9 cellular contexts compared by ENCODE assay signal in genomic region chr16:720990-721764, GRCh38. TPM values are rescaled to one million over a fixed set of nuclear protein-coding genes. Genes with fewer than 3 reads are reported as not detected.
DNase-seq lines count a peak whose midpoint lies in the region; ATAC-seq, FAIRE-seq and TF ChIP-seq lines count a peak whose summit lies in the region.
"Had no signal": no experiment of that assay in that cellular context is flagged by ENCODE, and none has a peak within 500 bp of the region (broad histone marks: within the 10 kb centered on the region; RNA-seq: fewer than 3 reads in every experiment).

TSS of gene ANTKMT (plus strand) at chr16:721146. CDS start at chr16:721275, 129 bp downstream.

- ATAC-seq in HG03432 (IDR thresholded peaks at IDR 0.05; ENCODE audit: unreplicated experiment) = peak; percentile 62

- H3K4me3 ChIP-seq in effector memory CD4-positive, alpha-beta T cell (ENCODE audit: insufficient read depth, low read depth, low read length, poor library complexity, severe bottlenecking) = peak within 1 kb of the TSS; percentile 56

- DNase-seq in CD14-positive monocyte (ENCODE audit: low spot score) = no peak
- peak; percentile 99 for DNase-seq in GM19239 (ENCODE audit: insufficient read length, low spot score)
- peak; percentile 70 for DNase-seq in NCI-H774 (lab: John Stamatoyannopoulos, UW)
- peak; percentile 92 for DNase-seq in activated CD8-positive, alpha-beta memory T cell treated with anti-CD3 and anti-CD28 coated beads for 24 hours
- DNase-seq in effector memory CD4-positive, alpha-beta T cell = peak; percentile 56 to 67 (median 58)
- peak; percentile 70 to 73 for DNase-seq in lung microvascular endothelial cell (ENCODE audit: low read depth in 2 of 2)
- peak; percentile 56 for DNase-seq in stimulated activated CD8-positive, alpha-beta memory T cell treated with anti-CD3 and anti-CD28 coated beads, Interleukin-12 subunit alpha, Interleukin-12 subunit beta, amount 100 ng/mL, for 24 hours (ENCODE audit: extremely low read depth)

- peaks cover 14% of the 10 kb centered on the region for H3K4me1 Mint-ChIP-seq in CD14-positive monocyte

- peak within 1 kb of the TSS; percentile 79 to 87 for H3K4me3 Mint-ChIP-seq in CD14-positive monocyte

- no peaks in the 10 kb centered on the region for H3K36me3 ChIP-seq in effector memory CD4-positive, alpha-beta T cell (ENCODE audit: control insufficient read depth, insufficient read depth, low read length)

- peaks cover 0 to 3% (median 0%) of the 10 kb centered on the region in 7 donors for H3K9me3 Mint-ChIP-seq in CD14-positive monocyte

- FAIRE-seq in GM19239 (lab: Jason Lieb, UNC) = peak; percentile 93
- FAIRE-seq: endometrium had no signal

- H3K27me3 Mint-ChIP-seq in CD14-positive monocyte (ENCODE audit: low read depth in 3 of 3) = peaks cover 41 to 56% (median 41%) of the 10 kb centered on the region in 3 donors

- H3K36me3 Mint-ChIP-seq in CD14-positive monocyte = peaks cover 5 to 7% of the 10 kb centered on the region in 2 donors

- H3K27ac Mint-ChIP-seq in CD14-positive monocyte = peak within 1 kb of the TSS in 2 of 7 donors; percentile 30 to 61

- intact Hi-C loops in CD14-positive monocyte (cut with micrococcal nuclease) = no loop called here

- no peaks in the 10 kb centered on the region for H3K9me3 ChIP-seq in effector memory CD4-positive, alpha-beta T cell (ENCODE audit: control insufficient read depth, low read length)

- peak within 1 kb of the TSS; percentile 51 for H3K27ac ChIP-seq in effector memory CD4-positive, alpha-beta T cell (ENCODE audit: insufficient read depth, low read length, poor library complexity, severe bottlenecking)

- H3K4me1 ChIP-seq in effector memory CD4-positive, alpha-beta T cell (ENCODE audit: control insufficient read depth, insufficient read depth, low read length, poor library complexity, severe bottlenecking) = peaks cover 22% of the 10 kb centered on the region

- TF ChIP-seq CTCF in CD14-positive monocyte (IDR thresholded peaks at IDR 0.05) = no peak

- no peaks in the 10 kb centered on the region for H3K27me3 ChIP-seq in effector memory CD4-positive, alpha-beta T cell (replicated peaks; ENCODE audit: control insufficient read depth, insufficient read depth, low read length, poor library complexity, severe bottlenecking)

RNA-seq across cellular contexts. Expression of gene ANTKMT, which starts in this region (rescaled TPM):
- 10 to 100 TPM; 34.4 to 56.3 TPM for polyA plus RNA-seq in CD14-positive monocyte
- total RNA-seq in lung microvascular endothelial cell = 20.0 and 31.2 TPM in 2 replicates
